ENCODE assay signal across 16 cellular contexts in genomic region chr3:45816544-45816943, GRCh38. TPM values are rescaled to one million over a fixed set of nuclear protein-coding genes. Genes with fewer than 3 reads are reported as not detected.
DNase-seq lines count a peak whose midpoint lies in the region; ATAC-seq and TF ChIP-seq lines count a peak whose summit lies in the region.
"Had no signal": no experiment of that assay in that cellular context is flagged by ENCODE, and none has a peak within 500 bp of the region (broad histone marks: within the 10 kb centered on the region; RNA-seq: fewer than 3 reads in every experiment).

No MANE protein-coding gene starts in this region.

- H3K9me2 ChIP-seq in hepatocyte (replicated peaks; ENCODE audit: insufficient read depth) = no peaks in the 10 kb centered on the region

- H3K4me2 ChIP-seq in hepatocyte = no peak overlapping the region

- no peaks in the 10 kb centered on the region for H3K27me3 Mint-ChIP-seq in effector memory CD8-positive, alpha-beta T cell
- no peaks in the 10 kb centered on the region for H3K27me3 Mint-ChIP-seq in type B pancreatic cell

- H2AFZ ChIP-seq in hepatocyte = no peak overlapping the region

- no peaks in the 10 kb centered on the region for H3K79me2 ChIP-seq in hepatocyte

- no peak for TF ChIP-seq POLR2A in uterus (IDR thresholded peaks at IDR 0.05)

- H3K4me3 Mint-ChIP-seq in effector memory CD8-positive, alpha-beta T cell = no peak overlapping the region
- no peak overlapping the region for H3K4me3 Mint-ChIP-seq in type B pancreatic cell
- H3K4me3 Mint-ChIP-seq: activated CD4-positive, alpha-beta T cell treated with anti-CD3 and anti-CD28 coated beads, Interleukin-2, amount 10 ng/mL, durations not matched to agents 24 days and 14 days; neural crest cell had no signal

- H3K27ac ChIP-seq in right atrium auricular region = no peak overlapping the region
- H3K27ac ChIP-seq in hepatocyte = peak overlapping the region; percentile 96
- peak overlapping the region; percentile 82 to 94 for H3K27ac ChIP-seq in uterus
- H3K27ac ChIP-seq: testis had no signal

- H3K9me3 ChIP-seq in right atrium auricular region (no peaks in the 10 kb centered on the region), hepatocyte (ENCODE audit: low read depth) (no peaks in the 10 kb centered on the region), uterus (no peaks in the 10 kb centered on the region)
- H3K9me3 ChIP-seq: testis had no signal

- H3K4me3 ChIP-seq in right atrium auricular region (no peak overlapping the region), cardiac fibroblast (replicated peaks in 1 of 2; ENCODE audit: low read depth in 2 of 2, low read length in 2 of 2) (no peak overlapping the region), hepatocyte (no peak overlapping the region), uterus (no peak overlapping the region)
- H3K4me3 ChIP-seq: testis had no signal

- peaks cover 0 to 2% of the 10 kb centered on the region in 2 donors for H3K4me1 Mint-ChIP-seq in effector memory CD8-positive, alpha-beta T cell (ENCODE audit: low read depth in 2 of 2)
- no peaks in the 10 kb centered on the region for H3K4me1 Mint-ChIP-seq in type B pancreatic cell (ENCODE audit: unreplicated experiment)
- H3K4me1 Mint-ChIP-seq: activated CD4-positive, alpha-beta T cell treated with anti-CD3 and anti-CD28 coated beads, Interleukin-2, amount 10 ng/mL, durations not matched to agents 24 days and 14 days; neural crest cell had no signal

- ATAC-seq in Right ventricle myocardium inferior = peak; percentile 84
- ATAC-seq in effector memory CD8-positive, alpha-beta T cell (replicated peaks) = no peak

- no peak for TF ChIP-seq CTCF in right atrium auricular region (IDR thresholded peaks at IDR 0.05)
- TF ChIP-seq CTCF in cardiac fibroblast (IDR thresholded peaks at IDR 0.05; ENCODE audit: low read depth, low read length) = no peak
- no peak for TF ChIP-seq CTCF in hepatocyte (IDR thresholded peaks at IDR 0.05; ENCODE audit: poor library complexity)
- no peak for TF ChIP-seq CTCF in uterus (IDR thresholded peaks at IDR 0.05)
- no peak for TF ChIP-seq CTCF in type B pancreatic cell (conservative IDR thresholded peaks at IDR 0.05)

- H3K27ac Mint-ChIP-seq in effector memory CD8-positive, alpha-beta T cell = no peak overlapping the region
- no peak overlapping the region for H3K27ac Mint-ChIP-seq in type B pancreatic cell
- H3K27ac Mint-ChIP-seq: activated CD4-positive, alpha-beta T cell treated with anti-CD3 and anti-CD28 coated beads, Interleukin-2, amount 10 ng/mL, durations not matched to agents 24 days and 14 days had no signal

- H3K36me3 ChIP-seq in right atrium auricular region (no peaks in the 10 kb centered on the region), hepatocyte (replicated peaks; ENCODE audit: insufficient read depth, low read depth) (no peaks in the 10 kb centered on the region), uterus (no peaks in the 10 kb centered on the region)

- H3K4me1 ChIP-seq in right atrium auricular region (peaks cover 0 to 19% of the 10 kb centered on the region in 2 donors), hepatocyte (ENCODE audit: insufficient read depth) (peaks cover 17% of the 10 kb centered on the region), uterus (peaks cover 7 to 21% of the 10 kb centered on the region in 2 donors)
- H3K4me1 ChIP-seq: testis had no signal

- no peaks in the 10 kb centered on the region for H4K20me1 ChIP-seq in hepatocyte (ENCODE audit: insufficient read depth, poor library complexity, severe bottlenecking)

- no peak for DNase-seq in Right ventricle myocardium inferior (ENCODE audit: missing footprints)
- DNase-seq in right atrium auricular region (ENCODE audit: low spot score) = no peak
- DNase-seq in cardiac fibroblast (ENCODE audit: low read depth in 2 of 2) = peak; percentile 11 to 43
- DNase-seq in hepatocyte (ENCODE audit: low spot score) = no peak
- DNase-seq in uterus = peak; percentile 51 to 62
- no peak for DNase-seq in activated CD4-positive, alpha-beta T cell treated with anti-CD3 and anti-CD28 coated beads for 4 hours
- no peak for DNase-seq in effector memory CD8-positive, alpha-beta T cell
- no peak for DNase-seq in type B pancreatic cell (ENCODE audit: extremely low spot score, unreplicated experiment)
- DNase-seq: activated CD4-positive, alpha-beta T cell treated with anti-CD3 and anti-CD28 coated beads, Interleukin-2, amount 10 ng/mL, durations not matched to agents 24 days and 14 days; Caco-2; NCI-H1048; NCI-H510A treated with DMSO at 0.1 percent for 48 hours; testis had no signal

- H3K27me3 ChIP-seq in right atrium auricular region (no peaks in the 10 kb centered on the region), hepatocyte (no peaks in the 10 kb centered on the region), uterus (no peaks in the 10 kb centered on the region)
- H3K27me3 ChIP-seq: testis had no signal

- WGBS in hepatocyte (ENCODE audit: low lambda C conversion rate, missing lambda C conversion rate) = 80% methylated on average over 3 of the region's 3 CpGs

- peaks cover 5% of the 10 kb centered on the region for H3K36me3 Mint-ChIP-seq in effector memory CD8-positive, alpha-beta T cell (ENCODE audit: insufficient read depth)
- H3K36me3 Mint-ChIP-seq in type B pancreatic cell = peaks cover 26% of the 10 kb centered on the region

- H3K9me3 Mint-ChIP-seq in effector memory CD8-positive, alpha-beta T cell = no peaks in the 10 kb centered on the region
- H3K9me3 Mint-ChIP-seq in type B pancreatic cell = peaks cover 4% of the 10 kb centered on the region
- H3K9me3 Mint-ChIP-seq: activated CD4-positive, alpha-beta T cell treated with anti-CD3 and anti-CD28 coated beads, Interleukin-2, amount 10 ng/mL, durations not matched to agents 24 days and 14 days; neural crest cell had no signal

- intact Hi-C loops in Right ventricle myocardium inferior (cut with DNase I) (no loop called here), uterus (cut with DNase I; ENCODE audit: low total_unique reads) (no loop called here)

RNA-seq across cellular contexts. Expression of gene SLC6A20, which starts 20.2 kb away (rescaled TPM):
- total RNA-seq in Right ventricle myocardium inferior = not detected
- not detected for total RNA-seq in right atrium auricular region
- total RNA-seq in hepatocyte = 9.6 and 11.5 TPM in 2 replicates
- polyA plus RNA-seq in hepatocyte = 3.7 and 5.7 TPM in 2 replicates
- total RNA-seq in uterus = 1 to 10 TPM in 1 of 4 donors, not detected in 3; 2.6 TPM
- total RNA-seq in type B pancreatic cell (ENCODE audit: low replicate concordance) = 1.5 and 3.2 TPM in 2 replicates
- total RNA-seq: A673; activated CD4-positive, alpha-beta T cell treated with anti-CD3 and anti-CD28 coated beads, Interleukin-2, amount 10 ng/mL, durations not matched to agents 24 days and 14 days; neural crest cell; T-helper 2 cell treated with Interferon-gamma antibody and Interleukin-4, amounts not matched to agents 100 ng/mL and 5 ng/mL, for 36 hours had no signal

RNA-seq across cellular contexts. Expression of gene LZTFL1, which starts 25.4 kb away (rescaled TPM):
- total RNA-seq in Right ventricle myocardium inferior (8.9 TPM), right atrium auricular region (1 to 10 TPM; 8.3 to 8.9 TPM), hepatocyte (24.8 and 25.1 TPM in 2 replicates), uterus (10 to 100 TPM; 13.8 to 44.5 (median 21.0) TPM), type B pancreatic cell (ENCODE audit: low replicate concordance) (26.6 and 36.0 TPM in 2 replicates)
- polyA plus RNA-seq in hepatocyte = 11.7 and 14.3 TPM in 2 replicates

Comparison
In these comparisons a context has a peak if more than half of its experiments do, and no peak if none do; other contexts are left out.
1. DNase-seq: peak in cardiac fibroblast (2 of 2) and uterus (2 of 2); none in Right ventricle myocardium inferior (single experiment), right atrium auricular region (single experiment), hepatocyte (single experiment), activated CD4-positive, alpha-beta T cell treated with anti-CD3 and anti-CD28 coated beads for 4 hours (0 of 2), effector memory CD8-positive, alpha-beta T cell (0 of 3) and type B pancreatic cell (single experiment).
2. H3K27ac ChIP-seq: peak in hepatocyte (single experiment) and uterus (2 of 2); none in right atrium auricular region (0 of 2).